In the genomic region with DNA sequence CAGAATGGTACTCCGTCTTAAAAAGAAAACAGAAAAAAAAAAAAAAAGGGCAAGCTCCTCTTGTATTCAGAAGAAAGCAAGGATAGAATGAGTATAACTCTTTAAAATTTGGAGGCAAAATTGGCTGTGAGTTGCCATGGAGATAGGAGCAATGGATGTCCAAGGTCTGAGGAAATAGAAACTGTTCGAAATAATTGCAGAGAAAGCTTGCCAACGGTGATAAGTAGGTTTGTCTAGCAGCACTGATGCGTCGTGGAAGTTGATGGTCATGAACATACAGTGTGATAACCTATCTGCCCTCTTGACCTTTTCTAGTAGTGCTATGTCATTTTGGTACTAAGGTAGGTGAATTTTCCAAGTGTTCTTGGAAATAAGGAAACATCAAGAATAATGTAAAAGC, we compare ENCODE assay signal across 3 cellular contexts.
A peak's percentile ranks its signal among the peaks of the same experiment; 100 is the strongest.
TF ChIP-seq lines count a peak whose summit lies in the region.

No MANE protein-coding gene starts in this region.

TF ChIP-seq in GM12891, 5 proteins besides CTCF, POLR2A, EP300 and RAD21:
- TF ChIP-seq POU2F2 (IDR thresholded peaks at IDR 0.05; ENCODE audit: low read depth, low read length) (no peak), POLR2AphosphoS5 (IDR thresholded peaks at IDR 0.05; ENCODE audit: low read depth, low read length) (no peak), TAF1 (IDR thresholded peaks at IDR 0.05; ENCODE audit: low read depth, low read length) (no peak), SPI1 (IDR thresholded peaks at IDR 0.05; ENCODE audit: low read depth, low read length) (no peak), PAX5 (IDR thresholded peaks at IDR 0.05; ENCODE audit: insufficient read depth, low read length, severe bottlenecking) (no peak)

TF ChIP-seq in IMR-90, 13 proteins besides CTCF, POLR2A, EP300 and RAD21:
- TF ChIP-seq NFE2L2 (IDR thresholded peaks at IDR 0.05; ENCODE audit: low read depth, low read length) (no peak), RCOR1 (IDR thresholded peaks at IDR 0.05; ENCODE audit: insufficient replicate concordance, low read length) (no peak), SMC3 (IDR thresholded peaks at IDR 0.05; ENCODE audit: low read depth, low read length) (no peak), BHLHE40 (IDR thresholded peaks at IDR 0.05; ENCODE audit: low read depth, low read length) (no peak), MXI1 (IDR thresholded peaks at IDR 0.05; ENCODE audit: borderline replicate concordance, low read depth, low read length) (no peak), RFX5 (IDR thresholded peaks at IDR 0.05; ENCODE audit: low read depth, low read length) (no peak), MAFK (IDR thresholded peaks at IDR 0.05; ENCODE audit: low read depth, low read length) (no peak)
- TF ChIP-seq, protein P1, sequence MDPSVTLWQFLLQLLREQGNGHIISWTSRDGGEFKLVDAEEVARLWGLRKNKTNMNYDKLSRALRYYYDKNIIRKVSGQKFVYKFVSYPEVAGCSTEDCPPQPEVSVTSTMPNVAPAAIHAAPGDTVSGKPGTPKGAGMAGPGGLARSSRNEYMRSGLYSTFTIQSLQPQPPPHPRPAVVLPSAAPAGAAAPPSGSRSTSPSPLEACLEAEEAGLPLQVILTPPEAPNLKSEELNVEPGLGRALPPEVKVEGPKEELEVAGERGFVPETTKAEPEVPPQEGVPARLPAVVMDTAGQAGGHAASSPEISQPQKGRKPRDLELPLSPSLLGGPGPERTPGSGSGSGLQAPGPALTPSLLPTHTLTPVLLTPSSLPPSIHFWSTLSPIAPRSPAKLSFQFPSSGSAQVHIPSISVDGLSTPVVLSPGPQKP (IDR thresholded peaks at IDR 0.05; ENCODE audit: borderline replicate concordance, low read depth, low read length) = no peak
TF ChIP-seq in IMR-90: peak in this region for 0.

TF ChIP-seq in K562, 482 proteins besides CTCF, POLR2A, EP300 and RAD21:
- TF ChIP-seq NFE2 (IDR thresholded peaks at IDR 0.05; ENCODE audit: low read depth) (0 out of 2 replicates have a peak, but pooled peaks have one; percentile 20), RFX1 (IDR thresholded peaks at IDR 0.05) (peak; percentile 59)
- TF ChIP-seq, protein P2, sequence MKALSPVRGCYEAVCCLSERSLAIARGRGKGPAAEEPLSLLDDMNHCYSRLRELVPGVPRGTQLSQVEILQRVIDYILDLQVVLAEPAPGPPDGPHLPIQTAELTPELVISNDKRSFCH (CRISPR knock-in tag; IDR thresholded peaks at IDR 0.05) = no peak
- TF ChIP-seq, protein P2 (tag; IDR thresholded peaks at IDR 0.05) = 0 out of 2 replicates have a peak, but pooled peaks have one; percentile 23
- TF ChIP-seq, protein P3, sequence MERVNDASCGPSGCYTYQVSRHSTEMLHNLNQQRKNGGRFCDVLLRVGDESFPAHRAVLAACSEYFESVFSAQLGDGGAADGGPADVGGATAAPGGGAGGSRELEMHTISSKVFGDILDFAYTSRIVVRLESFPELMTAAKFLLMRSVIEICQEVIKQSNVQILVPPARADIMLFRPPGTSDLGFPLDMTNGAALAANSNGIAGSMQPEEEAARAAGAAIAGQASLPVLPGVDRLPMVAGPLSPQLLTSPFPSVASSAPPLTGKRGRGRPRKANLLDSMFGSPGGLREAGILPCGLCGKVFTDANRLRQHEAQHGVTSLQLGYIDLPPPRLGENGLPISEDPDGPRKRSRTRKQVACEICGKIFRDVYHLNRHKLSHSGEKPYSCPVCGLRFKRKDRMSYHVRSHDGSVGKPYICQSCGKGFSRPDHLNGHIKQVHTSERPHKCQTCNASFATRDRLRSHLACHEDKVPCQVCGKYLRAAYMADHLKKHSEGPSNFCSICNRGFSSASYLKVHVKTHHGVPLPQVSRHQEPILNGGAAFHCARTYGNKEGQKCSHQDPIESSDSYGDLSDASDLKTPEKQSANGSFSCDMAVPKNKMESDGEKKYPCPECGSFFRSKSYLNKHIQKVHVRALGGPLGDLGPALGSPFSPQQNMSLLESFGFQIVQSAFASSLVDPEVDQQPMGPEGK (CRISPR knock-in tag; IDR thresholded peaks at IDR 0.05; ENCODE audit: borderline replicate concordance) = no peak
